In genomic region chr6:106927531-106928398, GRCh38 we compare ENCODE assay signal across 9 cellular contexts. TPM values are rescaled to one million over a fixed set of nuclear protein-coding genes. Genes with fewer than 3 reads are reported as not detected.
DNase-seq lines count a peak whose midpoint lies in the region; ATAC-seq and TF ChIP-seq lines count a peak whose summit lies in the region.
"Had no signal": no experiment of that assay in that cellular context is flagged by ENCODE, and none has a peak within 500 bp of the region (broad histone marks: within the 10 kb centered on the region; RNA-seq: fewer than 3 reads in every experiment).

No MANE protein-coding gene starts in this region.

- TF ChIP-seq CTCF in glutamatergic neuron (IDR thresholded peaks at IDR 0.05; ENCODE audit: partially characterized antibody, unreplicated experiment), result no peak

- H3K4me1 Mint-ChIP-seq in activated T-cell treated with anti-CD3 and anti-CD28 coated beads, Interleukin-2, amount 50 U/mL, for 72 hours (ENCODE audit: low read depth), result no peaks in the 10 kb centered on the region
- peaks cover 28% of the 10 kb centered on the region for H3K4me1 Mint-ChIP-seq in glutamatergic neuron (ENCODE audit: low read depth, unreplicated experiment)
- H3K4me1 Mint-ChIP-seq: naive thymus-derived CD4-positive, alpha-beta T cell had no signal

- H3K36me3 Mint-ChIP-seq in activated T-cell treated with anti-CD3 and anti-CD28 coated beads, Interleukin-2, amount 50 U/mL, for 72 hours (ENCODE audit: insufficient read depth in 2 of 2), result no peaks in the 10 kb centered on the region
- H3K36me3 Mint-ChIP-seq in glutamatergic neuron (ENCODE audit: unreplicated experiment), result no peaks in the 10 kb centered on the region
- H3K36me3 Mint-ChIP-seq: naive thymus-derived CD4-positive, alpha-beta T cell had no signal

- peaks cover 41% of the 10 kb centered on the region for H3K27me3 Mint-ChIP-seq in activated T-cell treated with anti-CD3 and anti-CD28 coated beads, Interleukin-2, amount 50 U/mL, for 72 hours (ENCODE audit: low read depth)
- peaks cover 2% of the 10 kb centered on the region for H3K27me3 Mint-ChIP-seq in glutamatergic neuron (ENCODE audit: unreplicated experiment)

- no peak for ATAC-seq in activated T-cell treated with anti-CD3 and anti-CD28 coated beads, Interleukin-2, amount 50 U/mL, for 72 hours (replicated peaks in 1 of 2)
- no peak for ATAC-seq in GM18502 (IDR thresholded peaks at IDR 0.05; ENCODE audit: poor library complexity, unreplicated experiment)
- ATAC-seq: naive thymus-derived CD4-positive, alpha-beta T cell had no signal

- no peak overlapping the region for H3K27ac Mint-ChIP-seq in activated T-cell treated with anti-CD3 and anti-CD28 coated beads, Interleukin-2, amount 50 U/mL, for 72 hours
- H3K27ac Mint-ChIP-seq in glutamatergic neuron (ENCODE audit: unreplicated experiment), result no peak overlapping the region
- H3K27ac Mint-ChIP-seq: naive thymus-derived CD4-positive, alpha-beta T cell had no signal

- DNase-seq in AML-193 (lab: John Stamatoyannopoulos, UW) (peak; percentile 33 to 46), KG1 (lab: John Stamatoyannopoulos, UW) (peak; percentile 43), left kidney (ENCODE audit: low read depth, low spot score) (peak; percentile 94), NCI-H345 treated with DMSO at 0.1 percent for 48 hours (lab: John Stamatoyannopoulos, UW; ENCODE audit: unreplicated experiment) (no peak), NCI-H2081 (lab: John Stamatoyannopoulos, UW) (no peak), glutamatergic neuron (no peak)
- peak; percentile 5 to 13 for DNase-seq in activated T-cell treated with anti-CD3 and anti-CD28 coated beads, Interleukin-2, amount 50 U/mL, for 72 hours

- H3K9me3 Mint-ChIP-seq in activated T-cell treated with anti-CD3 and anti-CD28 coated beads, Interleukin-2, amount 50 U/mL, for 72 hours, result no peaks in the 10 kb centered on the region
- no peaks in the 10 kb centered on the region for H3K9me3 Mint-ChIP-seq in glutamatergic neuron (ENCODE audit: unreplicated experiment)

- H3K4me3 Mint-ChIP-seq in activated T-cell treated with anti-CD3 and anti-CD28 coated beads, Interleukin-2, amount 50 U/mL, for 72 hours, result no peak overlapping the region
- H3K4me3 Mint-ChIP-seq in glutamatergic neuron (ENCODE audit: unreplicated experiment), result no peak overlapping the region
- H3K4me3 Mint-ChIP-seq: naive thymus-derived CD4-positive, alpha-beta T cell had no signal

RNA-seq across cellular contexts. Expression of gene CD24, which starts 46.8 kb away (rescaled TPM):
- 1 to 10 TPM in 1 of 2 donors, under 1 TPM in 1; 0.34 to 1.3 TPM for total RNA-seq in activated T-cell treated with anti-CD3 and anti-CD28 coated beads, Interleukin-2, amount 50 U/mL, for 72 hours
- total RNA-seq in glutamatergic neuron (ENCODE audit: unreplicated experiment), result 782 TPM

Comparison
In these comparisons a context has a peak if more than half of its experiments do, and no peak if none do; other contexts are left out.
1. DNase-seq: peak in AML-193 (2 of 2), KG1 (single experiment), activated T-cell treated with anti-CD3 and anti-CD28 coated beads, Interleukin-2, amount 50 U/mL, for 72 hours (2 of 2) and left kidney (single experiment); none in NCI-H345 treated with DMSO at 0.1 percent for 48 hours (single experiment), NCI-H2081 (0 of 2) and glutamatergic neuron (single experiment).
2. RNA of gene CD24, which starts 46.8 kb away (total RNA-seq): 782 TPM in glutamatergic neuron (single experiment); 0.34 to 1.3 TPM in activated T-cell treated with anti-CD3 and anti-CD28 coated beads, Interleukin-2, amount 50 U/mL, for 72 hours; every median in the first group is over 100 times any median in the second.